ENCODE assay signal across 4 cellular contexts in the genomic region with DNA sequence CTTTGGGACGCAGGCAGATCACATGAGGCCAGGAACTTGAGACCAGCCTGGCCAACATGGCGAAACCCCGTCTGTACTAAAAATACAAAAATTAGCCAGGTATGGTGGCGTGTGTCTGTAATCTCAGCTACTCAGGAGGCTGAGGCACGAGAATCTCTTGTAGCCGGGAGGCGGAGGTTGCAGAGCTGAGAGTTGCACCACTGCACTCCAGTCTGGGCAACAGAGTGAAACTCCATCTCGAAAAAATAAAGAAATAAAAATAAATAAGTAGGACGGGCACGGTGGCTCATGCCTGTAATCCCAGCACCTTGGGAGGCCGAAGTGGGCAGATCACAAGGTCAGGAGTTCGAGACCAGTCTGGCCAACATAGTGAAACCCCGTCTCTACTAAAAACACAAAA. TPM values are rescaled to one million over a fixed set of nuclear protein-coding genes. Genes with fewer than 3 reads are reported as not detected.
A peak's percentile ranks its signal among the peaks of the same experiment; 100 is the strongest.
DNase-seq lines count a peak whose midpoint lies in the region; ATAC-seq and TF ChIP-seq lines count a peak whose summit lies in the region.
"Not testable (repeated sequence)": the region's sequence is repeated elsewhere in the genome, so short reads cannot be mapped to it uniquely, and the experiment has no call there.

No MANE protein-coding gene starts in this region.

- peak; percentile 4 for DNase-seq in activated CD8-positive, alpha-beta memory T cell treated with anti-CD3 and anti-CD28 coated beads for 24 hours
- DNase-seq in glutamatergic neuron: not testable (repeated sequence)
- peak; percentile 7 for DNase-seq in left lobe of liver (ENCODE audit: low spot score)

- not testable (repeated sequence) for H3K4me3 ChIP-seq in neural cell (ENCODE audit: low read length)

- not testable (repeated sequence) for H2AFZ ChIP-seq in neural cell (ENCODE audit: low read depth, low read length)

- not testable (repeated sequence) for TF ChIP-seq CTCF in glutamatergic neuron (IDR thresholded peaks at IDR 0.05; ENCODE audit: partially characterized antibody, unreplicated experiment); neural cell (IDR thresholded peaks at IDR 0.05; ENCODE audit: poor library complexity, severe bottlenecking)

- not testable (repeated sequence) for H3K27ac Mint-ChIP-seq in glutamatergic neuron (ENCODE audit: unreplicated experiment)

- peak overlapping the region; percentile 47 for H3K27ac ChIP-seq in neural cell (ENCODE audit: low read length)

- H3K27me3 Mint-ChIP-seq in glutamatergic neuron (ENCODE audit: unreplicated experiment): peaks cover 16% of the 10 kb centered on the region

- not testable (repeated sequence) for H3K36me3 Mint-ChIP-seq in glutamatergic neuron (ENCODE audit: unreplicated experiment)

- not testable (repeated sequence) for H3K9me3 ChIP-seq in neural cell (ENCODE audit: low read length)

- not testable (repeated sequence) for ATAC-seq in left lobe of liver

- not testable (repeated sequence) for TF ChIP-seq RAD21 in neural cell (conservative IDR thresholded peaks at IDR 0.05)

- peaks cover 13% of the 10 kb centered on the region for H3K9me3 Mint-ChIP-seq in glutamatergic neuron (ENCODE audit: unreplicated experiment)

- peaks cover 39% of the 10 kb centered on the region for H3K4me1 Mint-ChIP-seq in glutamatergic neuron (ENCODE audit: low read depth, unreplicated experiment)

- H3K79me2 ChIP-seq in neural cell (replicated peaks; ENCODE audit: insufficient read depth, low read length): not testable (repeated sequence)

- not testable (repeated sequence) for H3F3A ChIP-seq in neural cell (ENCODE audit: insufficient read depth, low read length, poor library complexity, severe bottlenecking)

- not testable (repeated sequence) for H3K27me3 ChIP-seq in neural cell (ENCODE audit: insufficient read depth, low read depth, low read length)

- H3K9ac ChIP-seq in neural cell (ENCODE audit: low read length): peak overlapping the region; percentile 28

- not testable (repeated sequence) for H3K9me2 ChIP-seq in neural cell (ENCODE audit: insufficient read depth, low read length)

- H3K36me3 ChIP-seq in neural cell (ENCODE audit: insufficient read depth, low read length): not testable (repeated sequence)

- TF ChIP-seq EP300 in neural cell (conservative IDR thresholded peaks at IDR 0.05; ENCODE audit: poor library complexity, severe bottlenecking): not testable (repeated sequence)

- peak overlapping the region; percentile 30 for H3K4me3 Mint-ChIP-seq in glutamatergic neuron (ENCODE audit: unreplicated experiment)

- H3K4me2 ChIP-seq in neural cell (ENCODE audit: low read length): not testable (repeated sequence)

- H4K20me1 ChIP-seq in neural cell (ENCODE audit: insufficient read depth): not testable (repeated sequence)

RNA-seq across cellular contexts. Expression of gene CACUL1, which starts 58.2 kb away (rescaled TPM):
- 64.5 TPM for total RNA-seq in glutamatergic neuron (ENCODE audit: unreplicated experiment)
- 16.1 TPM for total RNA-seq in left lobe of liver
- 12.8 and 13.8 TPM in 2 replicates for polyA plus RNA-seq in neural cell
- polyA minus RNA-seq in neural cell: 39.7 and 41.8 TPM in 2 replicates
